In the genomic region with DNA sequence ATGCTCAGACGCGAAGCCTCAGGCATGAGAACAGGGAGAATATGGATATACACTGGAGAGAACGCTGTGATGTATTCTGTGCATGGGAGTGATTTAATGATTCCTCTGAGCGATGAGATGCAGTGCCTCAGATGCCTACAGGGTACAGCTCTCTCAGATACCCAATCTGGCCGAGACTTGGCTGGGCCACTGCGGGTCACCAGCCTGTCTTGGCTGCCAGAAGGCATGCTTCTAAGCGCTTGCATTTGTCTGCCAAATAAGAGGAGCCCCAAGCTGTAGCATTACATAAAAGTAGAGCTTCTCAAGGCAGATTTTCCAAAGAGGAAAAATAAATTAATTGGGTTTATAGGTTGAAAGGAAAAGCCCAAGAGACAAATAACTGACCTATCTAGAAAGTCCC, we compare ENCODE assay signal across 17 cellular contexts.
DNase-seq lines count a peak whose midpoint lies in the region; TF ChIP-seq lines count a peak whose summit lies in the region.
"Had no signal": no experiment of that assay in that cellular context is flagged by ENCODE, and none has a peak within 500 bp of the region (broad histone marks: within the 10 kb centered on the region; RNA-seq: fewer than 3 reads in every experiment).

No MANE protein-coding gene starts in this region.

- peak; percentile 2 for DNase-seq in mammary epithelial cell
- DNase-seq in breast epithelium (ENCODE audit: low spot score in 2 of 2): no peak
- DNase-seq in G401 (ENCODE audit: low spot score): peak; percentile 98
- peak; percentile 97 for DNase-seq in cerebellar cortex (ENCODE audit: low spot score)
- peak; percentile 8 for DNase-seq in medulla oblongata (ENCODE audit: extremely low spot score)
- DNase-seq in effector CD4-positive, alpha-beta T cell: no peak
- no peak for DNase-seq in activated T-cell treated with anti-CD3 and anti-CD28 coated beads, Interleukin-2, amount 50 U/mL, for 48 hours
- DNase-seq in NCI-H2171 (lab: John Stamatoyannopoulos, UW): no peak
- DNase-seq: Calu3; CD4-positive, alpha-beta memory T cell; COR-L47; DMS53; DMS79 treated with DMSO at 0.1 percent for 48 hours; GOT3; HFFc6 had no signal

- H3K27me3 ChIP-seq in mammary epithelial cell (ENCODE audit: insufficient read depth, low read length): no peaks in the 10 kb centered on the region
- no peaks in the 10 kb centered on the region for H3K27me3 ChIP-seq in breast epithelium

- H3K27ac ChIP-seq in mammary epithelial cell (ENCODE audit: insufficient read depth, low read depth, low read length): no peak overlapping the region
- no peak overlapping the region for H3K27ac ChIP-seq in breast epithelium
- H3K27ac ChIP-seq: 22Rv1 had no signal

- BruUV-seq in mammary epithelial cell (replicated peaks; lab: Mats Ljungman, UMichigan): no TSS peak

- H3K9me3 ChIP-seq in mammary epithelial cell (replicated peaks; ENCODE audit: insufficient read depth, low read length) (no peaks in the 10 kb centered on the region), breast epithelium (no peaks in the 10 kb centered on the region)
- H3K9me3 ChIP-seq: HAP-1 had no signal

- in situ Hi-C loops in mammary epithelial cell (cut with MboI; ENCODE audit: low sequenced_read_pairs in 2 of 2): loop anchor here in 1 of 2 donors (5.0 kb wide), 1 partner anchor 179 kb away; no protein-coding TSS in a partner anchor
- in situ Hi-C loops in G401 (cut with HindIII; ENCODE audit: low sequenced_read_pairs): no loop called here

- no peak overlapping the region for H2AFZ ChIP-seq in mammary epithelial cell (ENCODE audit: low read depth, low read length)

- H3K9ac ChIP-seq in mammary epithelial cell (ENCODE audit: insufficient read depth, low read length): no peak overlapping the region

- dilution Hi-C loops in mammary epithelial cell (cut with HindIII; ENCODE audit: low sequenced_read_pairs): no loop called here

- TF ChIP-seq CTCF in mammary epithelial cell (conservative IDR thresholded peaks at IDR 0.05 in 1 of 2, IDR thresholded peaks at IDR 0.05 in 1 of 2; ENCODE audit: extremely low read depth in 1 of 2, insufficient read depth in 1 of 2, low read depth in 1 of 2, low read length in 2 of 2) (no peak), breast epithelium (IDR thresholded peaks at IDR 0.05) (no peak)

- H3K4me3 ChIP-seq in mammary epithelial cell (replicated peaks in 1 of 3; ENCODE audit: insufficient read depth in 1 of 3, low read depth in 2 of 3, low read length in 3 of 3) (no peak overlapping the region), breast epithelium (no peak overlapping the region)
- H3K4me3 ChIP-seq: HAP-1 had no signal

- 32% methylated on average over 6 of the region's 7 CpGs for WGBS in mammary epithelial cell (ENCODE audit: low coverage, missing lambda C conversion rate)

- no peaks in the 10 kb centered on the region for H3K79me2 ChIP-seq in mammary epithelial cell (ENCODE audit: insufficient read depth, low read length)

- H3K4me2 ChIP-seq in mammary epithelial cell (ENCODE audit: insufficient read depth, low read depth, low read length): no peak overlapping the region

- CTCF ChIA-PET in mammary epithelial cell (lab: Charles Lee; ENCODE audit: low non-redundant PET): no interaction called here

- H3K4me1 ChIP-seq in mammary epithelial cell (ENCODE audit: insufficient read depth, low read length) (no peaks in the 10 kb centered on the region), breast epithelium (no peaks in the 10 kb centered on the region)
- H3K4me1 ChIP-seq: HAP-1 had no signal

- H4K20me1 ChIP-seq in mammary epithelial cell (ENCODE audit: insufficient read depth, low read length): no peaks in the 10 kb centered on the region

- intact Hi-C loops in mammary epithelial cell (cut with micrococcal nuclease) (no loop called here), breast epithelium (cut with DNase I; ENCODE audit: low total_unique reads) (no loop called here)

- H3K36me3 ChIP-seq in mammary epithelial cell (ENCODE audit: insufficient read depth, low read length) (no peaks in the 10 kb centered on the region), breast epithelium (no peaks in the 10 kb centered on the region)
- H3K36me3 ChIP-seq: HAP-1 had no signal

- TF ChIP-seq POLR2A in breast epithelium (IDR thresholded peaks at IDR 0.05): no peak

Comparison
In these comparisons a context has a peak if more than half of its experiments do, and no peak if none do; other contexts are left out.
1. DNase-seq: peak in mammary epithelial cell (single experiment), G401 (single experiment), cerebellar cortex (single experiment) and medulla oblongata (single experiment); none in breast epithelium (0 of 2), effector CD4-positive, alpha-beta T cell (single experiment), activated T-cell treated with anti-CD3 and anti-CD28 coated beads, Interleukin-2, amount 50 U/mL, for 48 hours (0 of 2) and NCI-H2171 (single experiment).